In the genomic region with DNA sequence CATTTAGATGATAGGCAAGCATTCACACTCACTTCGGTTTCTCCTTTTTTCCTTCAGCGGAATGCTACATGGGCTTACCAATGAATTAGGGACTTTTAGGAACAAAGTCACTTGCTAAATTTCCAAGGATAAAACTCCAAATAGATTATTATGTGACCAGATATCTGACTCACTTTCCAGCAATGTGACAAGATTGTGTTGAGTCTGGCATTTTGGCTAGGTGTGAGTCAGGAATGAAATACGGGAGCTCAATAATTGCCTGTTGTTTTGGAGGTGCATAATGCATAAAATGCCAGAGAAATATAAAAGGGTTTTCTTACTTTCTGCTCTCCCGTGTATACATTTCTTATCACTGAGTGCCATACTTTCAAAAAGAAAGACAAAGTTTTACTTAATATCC, we compare ENCODE assay signal across 18 cellular contexts.
DNase-seq lines count a peak whose midpoint lies in the region; FAIRE-seq and TF ChIP-seq lines count a peak whose summit lies in the region.
"Had no signal": no experiment of that assay in that cellular context is flagged by ENCODE, and none has a peak within 500 bp of the region (broad histone marks: within the 10 kb centered on the region; RNA-seq: fewer than 3 reads in every experiment).

No MANE protein-coding gene starts in this region.

- TF ChIP-seq CTCF in bronchial epithelial cell (IDR thresholded peaks at IDR 0.05; ENCODE audit: insufficient read depth, low read length, severe bottlenecking) (no peak), neural cell (IDR thresholded peaks at IDR 0.05; ENCODE audit: poor library complexity, severe bottlenecking) (no peak), foreskin fibroblast (IDR thresholded peaks at IDR 0.05; ENCODE audit: low read depth, low read length) (no peak)

- no peaks in the 10 kb centered on the region for H4K20me1 ChIP-seq in neural cell (ENCODE audit: insufficient read depth)

- H3K27ac ChIP-seq in neural cell (ENCODE audit: low read length) (peak overlapping the region; percentile 17), mesendoderm (ENCODE audit: low read depth, low read length) (no peak overlapping the region)

- no peaks in the 10 kb centered on the region for H3K27me3 ChIP-seq in bronchial epithelial cell (ENCODE audit: control insufficient read depth, insufficient read depth, low read length)
- H3K27me3 ChIP-seq in neural cell (ENCODE audit: insufficient read depth, low read depth, low read length), result no peaks in the 10 kb centered on the region
- no peaks in the 10 kb centered on the region for H3K27me3 ChIP-seq in mesendoderm (ENCODE audit: insufficient read depth, low read length, poor library complexity)

- H3K4me2 ChIP-seq in neural cell (ENCODE audit: low read length), result no peak overlapping the region
- no peak overlapping the region for H3K4me2 ChIP-seq in mesendoderm (ENCODE audit: low read length)
- H3K4me2 ChIP-seq: GM23338 had no signal

- no peak for FAIRE-seq in bronchial epithelial cell (lab: Jason Lieb, UNC)
- FAIRE-seq: A204.1, D721Med, GM12878 had no signal

- H3K9me2 ChIP-seq in neural cell (ENCODE audit: insufficient read depth, low read length), result no peaks in the 10 kb centered on the region

- H2AK5ac ChIP-seq in mesendoderm (ENCODE audit: low read length), result no peak overlapping the region

- no peak overlapping the region for H2BK5ac ChIP-seq in mesendoderm (ENCODE audit: low read length)

- H3K4me1 ChIP-seq in mesendoderm (ENCODE audit: control insufficient read depth, low read depth, low read length), result no peaks in the 10 kb centered on the region

- peak; percentile 19 for DNase-seq in AG20443 (ENCODE audit: low spot score)
- DNase-seq in M059J (ENCODE audit: low read depth), result peak; percentile 50
- peak; percentile 14 for DNase-seq in bronchial epithelial cell (ENCODE audit: low read depth)
- DNase-seq in mesendoderm, result no peak
- DNase-seq in foreskin fibroblast, result no peak
- DNase-seq in NCI-H1092 treated with DMSO at 0.1 percent for 48 hours (lab: John Stamatoyannopoulos, UW), result no peak
- DNase-seq in central memory CD4-positive, alpha-beta T cell, result no peak
- DNase-seq: CD8-positive, alpha-beta T cell; COR-L47; DMS153; DND-41; H7; IMR-90 had no signal

- H3K4ac ChIP-seq in mesendoderm (ENCODE audit: low read depth, low read length), result no peak overlapping the region

- H3F3A ChIP-seq in neural cell (ENCODE audit: insufficient read depth, low read length, poor library complexity, severe bottlenecking), result no peaks in the 10 kb centered on the region

- no peaks in the 10 kb centered on the region for H3K79me1 ChIP-seq in mesendoderm (ENCODE audit: low read length)

- H3K9ac ChIP-seq in neural cell (ENCODE audit: low read length) (no peak overlapping the region), mesendoderm (ENCODE audit: low read length) (no peak overlapping the region)

- no peak overlapping the region for H2BK120ac ChIP-seq in mesendoderm (ENCODE audit: low read depth, low read length)

- H3K79me2 ChIP-seq in neural cell (replicated peaks; ENCODE audit: insufficient read depth, low read length), result no peaks in the 10 kb centered on the region
- no peaks in the 10 kb centered on the region for H3K79me2 ChIP-seq in mesendoderm (ENCODE audit: control insufficient read depth, insufficient read depth, low read length)

- no peak overlapping the region for H4K5ac ChIP-seq in mesendoderm (ENCODE audit: low read length)

- no peaks in the 10 kb centered on the region for H3K9me3 ChIP-seq in neural cell (ENCODE audit: low read length)

- WGBS in mesendoderm (ENCODE audit: extremely low coverage, insufficient coverage, low lambda C conversion rate), result no CpG with 5 or more reads among the region's 4 CpGs

- no peak for TF ChIP-seq EP300 in neural cell (conservative IDR thresholded peaks at IDR 0.05; ENCODE audit: poor library complexity, severe bottlenecking)

- H2BK15ac ChIP-seq in mesendoderm (replicated peaks; ENCODE audit: low read depth), result no peak overlapping the region

- no peak overlapping the region for H3K18ac ChIP-seq in mesendoderm (ENCODE audit: low read length)

- H3K23ac ChIP-seq in mesendoderm (ENCODE audit: low read length), result no peak overlapping the region

- no peak for TF ChIP-seq RAD21 in neural cell (conservative IDR thresholded peaks at IDR 0.05)

- no peak overlapping the region for H4K8ac ChIP-seq in mesendoderm (ENCODE audit: low read depth, low read length)

- no peak overlapping the region for H2AFZ ChIP-seq in neural cell (ENCODE audit: low read depth, low read length)
- H2AFZ ChIP-seq: GM23338 had no signal

- H3K36me3 ChIP-seq in bronchial epithelial cell (ENCODE audit: control insufficient read depth, insufficient read depth, low read length) (no peaks in the 10 kb centered on the region), neural cell (ENCODE audit: insufficient read depth, low read length) (no peaks in the 10 kb centered on the region), mesendoderm (ENCODE audit: control insufficient read depth, insufficient read depth, low read length) (no peaks in the 10 kb centered on the region)

- no peak overlapping the region for H3K56ac ChIP-seq in mesendoderm (ENCODE audit: low read length)

- H3K4me3 ChIP-seq in bronchial epithelial cell (ENCODE audit: low read depth, low read length) (no peak overlapping the region), neural cell (ENCODE audit: low read length) (peak overlapping the region; percentile 2), mesendoderm (ENCODE audit: low read length) (no peak overlapping the region), foreskin fibroblast (ENCODE audit: low read depth in 1 of 2, low read length in 2 of 2) (no peak overlapping the region)
- H3K4me3 ChIP-seq: GM12878, GM23338 had no signal

TF ChIP-seq in neural cell, 6 proteins besides CTCF, POLR2A, EP300 and RAD21:
- TF ChIP-seq TAF1 (IDR thresholded peaks at IDR 0.05; ENCODE audit: low read depth) (no peak), POLR2AphosphoS5 (IDR thresholded peaks at IDR 0.05) (no peak), SMC3 (conservative IDR thresholded peaks at IDR 0.05; ENCODE audit: poor library complexity) (no peak), MXI1 (conservative IDR thresholded peaks at IDR 0.05; ENCODE audit: poor library complexity, severe bottlenecking) (no peak)
TF ChIP-seq in neural cell: peak in this region for 0.

Comparison
In these comparisons a context has a peak if more than half of its experiments do, and no peak if none do; other contexts are left out.
1. DNase-seq: peak in AG20443 (single experiment), M059J (single experiment) and bronchial epithelial cell (single experiment); none in mesendoderm (single experiment), foreskin fibroblast (0 of 2), NCI-H1092 treated with DMSO at 0.1 percent for 48 hours (single experiment) and central memory CD4-positive, alpha-beta T cell (single experiment).